In genomic region chr5:93078082-93079038, GRCh38 we compare ENCODE assay signal across 10 cellular contexts.
DNase-seq lines count a peak whose midpoint lies in the region; ATAC-seq and TF ChIP-seq lines count a peak whose summit lies in the region.
"Had no signal": no experiment of that assay in that cellular context is flagged by ENCODE, and none has a peak within 500 bp of the region (broad histone marks: within the 10 kb centered on the region; RNA-seq: fewer than 3 reads in every experiment).

No MANE protein-coding gene starts in this region.

- H3K4me1 Mint-ChIP-seq in HFFc6 (ENCODE audit: low read depth) (peaks cover 65% of the 10 kb centered on the region), GM23338 (peaks cover 2% of the 10 kb centered on the region; the same call in 1 of the 3 replicates)

- H3K9me3 ChIP-seq in breast epithelium (no peaks in the 10 kb centered on the region), lower lobe of right lung (no peaks in the 10 kb centered on the region)

- peaks cover 3% of the 10 kb centered on the region; the same call in 1 of the 2 replicates for H3K36me3 Mint-ChIP-seq in HFFc6 (ENCODE audit: low read depth)
- no peaks in the 10 kb centered on the region for H3K36me3 Mint-ChIP-seq in GM23338 (ENCODE audit: low read depth)

- no peaks in the 10 kb centered on the region for H3K4me1 ChIP-seq in breast epithelium
- no peaks in the 10 kb centered on the region for H3K4me1 ChIP-seq in lower lobe of right lung
- no peaks in the 10 kb centered on the region for H3K4me1 ChIP-seq in GM23338 (ENCODE audit: insufficient read depth)

- peak overlapping the region in 1 of 3 donors; percentile 4 for H3K4me3 ChIP-seq in breast epithelium
- H3K4me3 ChIP-seq in lower lobe of right lung: no peak overlapping the region
- no peak overlapping the region for H3K4me3 ChIP-seq in GM23338

- intact Hi-C loops in breast epithelium (cut with DNase I; ENCODE audit: low total_unique reads) (no loop called here), lower lobe of right lung (cut with DNase I) (no loop called here)

- no peaks in the 10 kb centered on the region for H3K27me3 ChIP-seq in breast epithelium
- no peaks in the 10 kb centered on the region for H3K27me3 ChIP-seq in lower lobe of right lung (ENCODE audit: low read depth)
- no peaks in the 10 kb centered on the region for H3K27me3 ChIP-seq in GM23338 (ENCODE audit: insufficient read depth)
- H3K27me3 ChIP-seq: neutrophil had no signal

- ATAC-seq in GM18499 (IDR thresholded peaks at IDR 0.05; ENCODE audit: insufficient read depth, unreplicated experiment) (peak; percentile 54), lower lobe of right lung (peak; percentile 72), GM23338 (no peak), GM19397 (IDR thresholded peaks at IDR 0.05; ENCODE audit: unreplicated experiment) (no peak)

- no peak overlapping the region for H3K4me2 ChIP-seq in GM23338

- H3K9me3 Mint-ChIP-seq in HFFc6 (no peaks in the 10 kb centered on the region), GM23338 (no peaks in the 10 kb centered on the region)
- H3K9me3 Mint-ChIP-seq: T-helper 1 cell treated with Interleukin-12 subunit alpha and Interleukin-12 subunit beta and Interleukin-4 antibody, amounts not matched to agents 30 μg/mL and 1 μg/mL, for 36 hours had no signal

- TF ChIP-seq CTCF in HFFc6 (IDR thresholded peaks at IDR 0.05) (no peak), breast epithelium (IDR thresholded peaks at IDR 0.05) (no peak), lower lobe of right lung (IDR thresholded peaks at IDR 0.05) (no peak), GM23338 (conservative IDR thresholded peaks at IDR 0.05; ENCODE audit: low read depth in 2 of 2) (no peak)

- H3K36me3 ChIP-seq in breast epithelium (no peaks in the 10 kb centered on the region), lower lobe of right lung (no peaks in the 10 kb centered on the region), GM23338 (ENCODE audit: insufficient read depth) (no peaks in the 10 kb centered on the region)
- H3K36me3 ChIP-seq: neutrophil had no signal

- peak; percentile 98 for DNase-seq in HFFc6
- DNase-seq in NCI-H1694 treated with DMSO at 0.1 percent for 48 hours (lab: John Stamatoyannopoulos, UW): peak; percentile 72
- peak in 1 of 2 donors; percentile 18 for DNase-seq in breast epithelium (ENCODE audit: low spot score in 2 of 2)
- no peak for DNase-seq in lower lobe of right lung
- no peak for DNase-seq in GM23338 (ENCODE audit: low spot score)
- no peak for DNase-seq in central memory CD4-positive, alpha-beta T cell

- H2AFZ ChIP-seq in GM23338: no peak overlapping the region

- TF ChIP-seq POLR2A in breast epithelium (IDR thresholded peaks at IDR 0.05): no peak

- no peaks in the 10 kb centered on the region for H3K79me2 ChIP-seq in GM23338 (replicated peaks; ENCODE audit: insufficient read depth)

- peak overlapping the region; percentile 12 to 34 for H3K27ac ChIP-seq in breast epithelium
- no peak overlapping the region for H3K27ac ChIP-seq in lower lobe of right lung
- no peak overlapping the region for H3K27ac ChIP-seq in GM23338 (ENCODE audit: low read depth)
- H3K27ac ChIP-seq: neutrophil had no signal

- no peaks in the 10 kb centered on the region for H3F3A ChIP-seq in GM23338 (replicated peaks; ENCODE audit: low read depth)

- H3K4me3 Mint-ChIP-seq in HFFc6: peak overlapping the region; percentile 81
- H3K4me3 Mint-ChIP-seq in GM23338: no peak overlapping the region
- H3K4me3 Mint-ChIP-seq: T-helper 1 cell treated with Interleukin-12 subunit alpha and Interleukin-12 subunit beta and Interleukin-4 antibody, amounts not matched to agents 30 μg/mL and 1 μg/mL, for 36 hours had no signal

- no peaks in the 10 kb centered on the region; the same call in 1 of the 2 replicates for H3K9me2 ChIP-seq in GM23338 (ENCODE audit: insufficient read depth)

- H3K27ac Mint-ChIP-seq in HFFc6 (peak overlapping the region; percentile 92), GM23338 (no peak overlapping the region)
- H3K27ac Mint-ChIP-seq: T-helper 1 cell treated with Interleukin-12 subunit alpha and Interleukin-12 subunit beta and Interleukin-4 antibody, amounts not matched to agents 30 μg/mL and 1 μg/mL, for 36 hours had no signal

- no peaks in the 10 kb centered on the region; the same call in 1 of the 2 replicates for H3K27me3 Mint-ChIP-seq in HFFc6 (ENCODE audit: insufficient read depth)
- peaks cover 2% of the 10 kb centered on the region for H3K27me3 Mint-ChIP-seq in GM23338 (ENCODE audit: insufficient read depth, low read depth, poor library complexity)

- H4K20me1 ChIP-seq in GM23338 (replicated peaks; ENCODE audit: insufficient read depth): no peaks in the 10 kb centered on the region

TF ChIP-seq in GM23338, 12 proteins besides CTCF, POLR2A, EP300 and RAD21 (continues in another document):
- TF ChIP-seq EZH2 (IDR thresholded peaks at IDR 0.05; ENCODE audit: low read depth, unreplicated experiment): no peak
- no peak for TF ChIP-seq REST (IDR thresholded peaks at IDR 0.05; ENCODE audit: unreplicated experiment)
- no peak for TF ChIP-seq ZNF114 (CRISPR knock-in tag; IDR thresholded peaks at IDR 0.05)
- TF ChIP-seq CREB1 (CRISPR knock-in tag; IDR thresholded peaks at IDR 0.05; ENCODE audit: low read depth): no peak
- TF ChIP-seq ETS1 (IDR thresholded peaks at IDR 0.05): no peak
- no peak for TF ChIP-seq NANOG (IDR thresholded peaks at IDR 0.05; ENCODE audit: borderline replicate concordance)
- no peak for TF ChIP-seq JUNB (IDR thresholded peaks at IDR 0.05; ENCODE audit: unreplicated experiment)

Comparison
In these comparisons a context has a peak if more than half of its experiments do, and no peak if none do; other contexts are left out.
1. ATAC-seq: peak in GM18499 (single experiment) and lower lobe of right lung (2 of 2); none in GM23338 (single experiment) and GM19397 (single experiment).
2. DNase-seq: peak in HFFc6 (single experiment) and NCI-H1694 treated with DMSO at 0.1 percent for 48 hours (single experiment); none in lower lobe of right lung (single experiment), GM23338 (single experiment) and central memory CD4-positive, alpha-beta T cell (single experiment).
3. H3K27ac ChIP-seq: peak in breast epithelium (2 of 2); none in lower lobe of right lung (single experiment) and GM23338 (single experiment).